Comparison of ENCODE assay signal across 25 cellular contexts in genomic region chr9:132538071-132538470, GRCh38. TPM values are rescaled to one million over a fixed set of nuclear protein-coding genes. Genes with fewer than 3 reads are reported as not detected.
A peak's percentile ranks its signal among the peaks of the same experiment; 100 is the strongest.
DNase-seq lines count a peak whose midpoint lies in the region; ATAC-seq, FAIRE-seq and TF ChIP-seq lines count a peak whose summit lies in the region.
"Had no signal": no experiment of that assay in that cellular context is flagged by ENCODE, and none has a peak within 500 bp of the region (broad histone marks: within the 10 kb centered on the region; RNA-seq: fewer than 3 reads in every experiment).

No MANE protein-coding gene starts in this region.

- no peaks in the 10 kb centered on the region for H3K36me3 Mint-ChIP-seq in activated CD8-positive, alpha-beta memory T cell treated with anti-CD3 and anti-CD28 coated beads, Interleukin-2, amount 10 ng/mL, durations not matched to agents 7 days and 5 days

- no peak overlapping the region for H4K91ac ChIP-seq in mesenchymal stem cell (ENCODE audit: low read length)

- WGBS in mesenchymal stem cell, result 80% methylated on average over 8 of the region's 8 CpGs
- 15 to 46% (median 22%) methylated on average over 8 of the region's 8 CpGs for WGBS in small intestine, 3 donors

- H3K9me3 ChIP-seq in colonic mucosa (no peaks in the 10 kb centered on the region), mesenchymal stem cell (ENCODE audit: control insufficient read depth, low read length) (peaks cover 9% of the 10 kb centered on the region), small intestine (ENCODE audit: control insufficient read depth, low read depth) (no peaks in the 10 kb centered on the region)
- H3K9me3 ChIP-seq: SK-N-SH had no signal

- H4K8ac ChIP-seq in mesenchymal stem cell (ENCODE audit: low read length), result no peak overlapping the region

- no peak overlapping the region for H2BK12ac ChIP-seq in mesenchymal stem cell (ENCODE audit: low read length in 2 of 2)

- H3K18ac ChIP-seq in mesenchymal stem cell (ENCODE audit: low read depth in 1 of 2, low read length in 2 of 2), result no peak overlapping the region

- no peak overlapping the region for H3K4me3 Mint-ChIP-seq in activated CD8-positive, alpha-beta memory T cell treated with anti-CD3 and anti-CD28 coated beads, Interleukin-2, amount 10 ng/mL, durations not matched to agents 7 days and 5 days
- H3K4me3 Mint-ChIP-seq: CD8-positive, alpha-beta memory T cell; H9 had no signal

- H3K79me1 ChIP-seq in mesenchymal stem cell (replicated peaks; ENCODE audit: low read length, poor library complexity, severe bottlenecking), result no peaks in the 10 kb centered on the region

- CTCF ChIA-PET in activated CD8-positive, alpha-beta memory T cell treated with anti-CD3 and anti-CD28 coated beads, Interleukin-2, amount 10 ng/mL, durations not matched to agents 7 days and 5 days (lab: Charles Lee), result interaction anchor here (2.1 kb wide), 1 partner anchor 37 kb away, joined by 8 read pairs; no protein-coding TSS in a partner anchor

- no peak overlapping the region for H2AFZ ChIP-seq in mesenchymal stem cell (ENCODE audit: low read depth, low read length)

- no peak overlapping the region for H3K4me2 ChIP-seq in mesenchymal stem cell (ENCODE audit: low read length, poor library complexity, severe bottlenecking)
- H3K4me2 ChIP-seq: SK-N-SH had no signal

- ATAC-seq in HG02885 (IDR thresholded peaks at IDR 0.05; ENCODE audit: poor library complexity, unreplicated experiment) (no peak), GM18868 (IDR thresholded peaks at IDR 0.05; ENCODE audit: unreplicated experiment) (no peak)
- no peak for ATAC-seq in activated CD8-positive, alpha-beta memory T cell treated with anti-CD3 and anti-CD28 coated beads, Interleukin-2, amount 10 ng/mL, durations not matched to agents 7 days and 5 days

- no peaks in the 10 kb centered on the region for H3K9me3 Mint-ChIP-seq in activated CD8-positive, alpha-beta memory T cell treated with anti-CD3 and anti-CD28 coated beads, Interleukin-2, amount 10 ng/mL, durations not matched to agents 7 days and 5 days (ENCODE audit: low read depth)

- FAIRE-seq in small intestine (lab: Jason Lieb, UNC), result no peak

- no peak overlapping the region for H3K27ac ChIP-seq in colonic mucosa
- H3K27ac ChIP-seq in mesenchymal stem cell (ENCODE audit: low read length, poor library complexity, severe bottlenecking), result peak overlapping the region; percentile 56
- no peak overlapping the region for H3K27ac ChIP-seq in small intestine (ENCODE audit: low read depth in 1 of 2, low read length in 1 of 2)

- H3K23ac ChIP-seq in mesenchymal stem cell (ENCODE audit: low read length in 2 of 2), result no peak overlapping the region

- no peak overlapping the region for H2BK5ac ChIP-seq in mesenchymal stem cell (ENCODE audit: low read depth, low read length, poor library complexity, severe bottlenecking)

- TF ChIP-seq CTCF in colonic mucosa (IDR thresholded peaks at IDR 0.05), result no peak

- no peaks in the 10 kb centered on the region for H3K27me3 ChIP-seq in colonic mucosa
- peaks cover 0 to 33% of the 10 kb centered on the region in 2 experiments for H3K27me3 ChIP-seq in mesenchymal stem cell (ENCODE audit: control insufficient read depth in 1 of 2, insufficient read depth in 1 of 2, low read length in 2 of 2)
- peaks cover 0 to 2% of the 10 kb centered on the region in 2 donors for H3K27me3 ChIP-seq in small intestine (ENCODE audit: control insufficient read depth in 2 of 2, insufficient read depth in 2 of 2, low read length in 2 of 2)

- H2BK15ac ChIP-seq in mesenchymal stem cell (ENCODE audit: low read depth, poor library complexity, severe bottlenecking), result no peak overlapping the region

- H2BK120ac ChIP-seq in mesenchymal stem cell (ENCODE audit: low read depth, low read length), result no peak overlapping the region

- no peaks in the 10 kb centered on the region for H3K36me3 ChIP-seq in colonic mucosa
- H3K36me3 ChIP-seq in mesenchymal stem cell (ENCODE audit: control insufficient read depth in 1 of 2, insufficient read depth in 2 of 2, low read depth in 1 of 2, low read length in 2 of 2), result no peaks in the 10 kb centered on the region
- H3K36me3 ChIP-seq in small intestine (ENCODE audit: control insufficient read depth in 2 of 2, insufficient read depth in 2 of 2, low read length in 2 of 2), result no peaks in the 10 kb centered on the region

- H3K4me3 ChIP-seq in colonic mucosa, result no peak overlapping the region
- no peak overlapping the region for H3K4me3 ChIP-seq in mesenchymal stem cell (ENCODE audit: insufficient read depth in 1 of 2, low read depth in 1 of 2, low read length in 2 of 2)
- H3K4me3 ChIP-seq in small intestine (ENCODE audit: low read depth in 1 of 2, low read length in 2 of 2), result no peak overlapping the region

- intact Hi-C loops in colonic mucosa (cut with DNase I), result no loop called here

- H3K9ac ChIP-seq in colonic mucosa (ENCODE audit: low read depth in 2 of 2, low read length in 2 of 2) (no peak overlapping the region), mesenchymal stem cell (ENCODE audit: low read length) (no peak overlapping the region)
- H3K9ac ChIP-seq: SK-N-SH had no signal

- no peak overlapping the region for H3K14ac ChIP-seq in mesenchymal stem cell (ENCODE audit: low read length in 2 of 2)

- peaks cover 5% of the 10 kb centered on the region for H3K4me1 Mint-ChIP-seq in activated CD8-positive, alpha-beta memory T cell treated with anti-CD3 and anti-CD28 coated beads, Interleukin-2, amount 10 ng/mL, durations not matched to agents 7 days and 5 days
- H3K4me1 Mint-ChIP-seq: CD8-positive, alpha-beta memory T cell had no signal

- peak; percentile 86 for DNase-seq in HT-29 (ENCODE audit: low spot score)
- peak; percentile 24 for DNase-seq in colonic mucosa
- no peak for DNase-seq in mesenchymal stem cell
- DNase-seq in small intestine, result peak; percentile 51
- DNase-seq in activated CD8-positive, alpha-beta memory T cell treated with anti-CD3 and anti-CD28 coated beads, Interleukin-2, amount 10 ng/mL, durations not matched to agents 7 days and 5 days, result no peak
- no peak for DNase-seq in NCI-H524 treated with DMSO at 0.1 percent for 48 hours (lab: John Stamatoyannopoulos, UW)
- DNase-seq: C1 segment of cervical spinal cord; CD8-positive, alpha-beta memory T cell; DMS 273 treated with DMSO at 0.1 percent for 48 hours; DND-41; H9; NCI-H1105; NCI-H2081 treated with DMSO at 0.1 percent for 48 hours; NCI-H774; OCI-M1; RPMI8226; SHP77 treated with DMSO at 0.1 percent for 48 hours; SK-N-SH had no signal

- H3K27me3 Mint-ChIP-seq in activated CD8-positive, alpha-beta memory T cell treated with anti-CD3 and anti-CD28 coated beads, Interleukin-2, amount 10 ng/mL, durations not matched to agents 7 days and 5 days, result peaks cover 6% of the 10 kb centered on the region

- H3K27ac Mint-ChIP-seq in activated CD8-positive, alpha-beta memory T cell treated with anti-CD3 and anti-CD28 coated beads, Interleukin-2, amount 10 ng/mL, durations not matched to agents 7 days and 5 days, result no peak overlapping the region
- H3K27ac Mint-ChIP-seq: H9 had no signal

- no peak overlapping the region for H2AK5ac ChIP-seq in mesenchymal stem cell (ENCODE audit: low read length, severe bottlenecking)

- H3K4me1 ChIP-seq in colonic mucosa (no peaks in the 10 kb centered on the region), mesenchymal stem cell (ENCODE audit: control insufficient read depth, insufficient read depth, low read depth, low read length) (peaks cover 12% of the 10 kb centered on the region), small intestine (ENCODE audit: control insufficient read depth in 2 of 2, insufficient read depth in 1 of 2, low read depth in 1 of 2, low read length in 1 of 2) (no peaks in the 10 kb centered on the region)

- no peak overlapping the region for H3K4ac ChIP-seq in mesenchymal stem cell (ENCODE audit: low read depth in 1 of 2, low read length in 2 of 2)

RNA-seq across cellular contexts. Expression of gene BARHL1, which starts 44.3 kb away (rescaled TPM):
- not detected in 2 replicates for total RNA-seq in HT-29 (2014; rRNA removed; shearing (Covaris generic))
- not detected for total RNA-seq in colonic mucosa
- polyA plus RNA-seq in mesenchymal stem cell (2013, experiment 1 of 2), result not detected
- not detected for polyA plus RNA-seq in mesenchymal stem cell (2013, experiment 2 of 2)
- polyA plus RNA-seq in small intestine, result not detected
- total RNA-seq in activated CD8-positive, alpha-beta memory T cell treated with anti-CD3 and anti-CD28 coated beads, Interleukin-2, amount 10 ng/mL, durations not matched to agents 7 days and 5 days, result not detected
- total RNA-seq: A673; CD8-positive, alpha-beta memory T cell; G401; H9; HT1080; LHCN-M2; NCI-H460 had no signal
- polyA plus RNA-seq: CD8-positive, alpha-beta memory T cell; SK-N-SH had no signal

Comparison
In these comparisons a context has a peak if more than half of its experiments do, and no peak if none do; other contexts are left out.
1. DNase-seq: peak in HT-29 (single experiment), colonic mucosa (single experiment) and small intestine (single experiment); none in mesenchymal stem cell (single experiment), activated CD8-positive, alpha-beta memory T cell treated with anti-CD3 and anti-CD28 coated beads, Interleukin-2, amount 10 ng/mL, durations not matched to agents 7 days and 5 days (single experiment) and NCI-H524 treated with DMSO at 0.1 percent for 48 hours (single experiment).